22 cellular contexts compared by ENCODE assay signal in the genomic region with DNA sequence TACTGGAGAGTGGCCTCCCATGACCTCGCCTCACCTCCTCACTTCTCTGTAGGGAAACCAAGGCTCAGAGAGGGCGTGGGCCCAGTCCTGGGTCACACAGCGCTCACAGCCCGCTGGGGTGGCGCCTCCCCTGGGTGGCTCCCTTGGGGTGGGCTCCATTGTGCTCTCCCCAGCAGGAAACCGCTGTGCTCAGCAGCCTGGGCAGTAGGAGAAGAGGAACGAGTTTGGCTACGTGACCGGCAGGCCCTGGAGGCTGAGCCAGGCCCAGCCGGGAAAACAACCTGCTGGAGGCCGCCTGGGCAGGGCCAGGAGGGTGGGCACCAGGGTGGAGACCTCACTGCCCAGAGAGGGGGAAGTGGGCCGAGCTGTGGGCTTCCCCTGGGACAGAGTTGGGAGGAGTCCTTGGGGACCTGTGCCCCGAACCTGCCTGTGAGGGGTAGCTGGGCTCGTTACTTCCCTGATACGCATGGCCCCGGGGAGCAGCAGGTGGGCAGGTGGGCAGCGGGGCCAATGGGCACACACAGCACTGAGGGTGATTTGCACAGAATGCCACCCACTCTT. TPM values are rescaled to one million over a fixed set of nuclear protein-coding genes. Genes with fewer than 3 reads are reported as not detected.
DNase-seq lines count a peak whose midpoint lies in the region; ATAC-seq lines count a peak whose summit lies in the region.
"Had no signal": no experiment of that assay in that cellular context is flagged by ENCODE, and none has a peak within 500 bp of the region (broad histone marks: within the 10 kb centered on the region; RNA-seq: fewer than 3 reads in every experiment).

No MANE protein-coding gene starts in this region.

- H2BK12ac ChIP-seq in trophoblast cell (ENCODE audit: low read length), result peak overlapping the region; percentile 25

- H3K79me2 ChIP-seq in Karpas-422 (ENCODE audit: low read length) (no peaks in the 10 kb centered on the region), trophoblast cell (ENCODE audit: control insufficient read depth, insufficient read depth, low read length, poor library complexity) (no peaks in the 10 kb centered on the region)

- H4K8ac ChIP-seq in trophoblast cell (ENCODE audit: low read depth, low read length), result no peak overlapping the region

- peaks cover 0 to 8% (median 0%) of the 10 kb centered on the region in 11 experiments; a peak in 2 of 22 replicates for H3K27me3 ChIP-seq in BLaER1 treated with 17β-estradiol and CSF1 and Interleukin-3, amounts not matched to agents 10 nM and 100 nM
- H3K27me3 ChIP-seq in Karpas-422 (ENCODE audit: low read length) (no peaks in the 10 kb centered on the region), trophoblast cell (ENCODE audit: insufficient read depth, low read length) (no peaks in the 10 kb centered on the region)
- H3K27me3 ChIP-seq: dorsolateral prefrontal cortex had no signal

- no peak overlapping the region for H3K18ac ChIP-seq in trophoblast cell (ENCODE audit: low read length)

- H4K12ac ChIP-seq in trophoblast cell (ENCODE audit: low read depth, low read length), result no peak overlapping the region

- H3K9me3 ChIP-seq in BLaER1 treated with 17β-estradiol and CSF1 and Interleukin-3, amounts not matched to agents 10 nM and 100 nM (replicated peaks in 1 of 11), result no peaks in the 10 kb centered on the region
- no peaks in the 10 kb centered on the region for H3K9me3 ChIP-seq in Karpas-422 (ENCODE audit: low read length)
- H3K9me3 ChIP-seq in trophoblast cell (ENCODE audit: insufficient read depth, low read depth, low read length), result peaks cover 2% of the 10 kb centered on the region
- H3K9me3 ChIP-seq: Caco-2 had no signal

- ATAC-seq in esophagus mucosa, result peak; percentile 76
- no peak for ATAC-seq in GM21360 (IDR thresholded peaks at IDR 0.05; ENCODE audit: unreplicated experiment)
- ATAC-seq: T-helper 17 cell had no signal

- H3K36me3 ChIP-seq in BLaER1 treated with 17β-estradiol and CSF1 and Interleukin-3, amounts not matched to agents 10 nM and 100 nM, result no peaks in the 10 kb centered on the region
- H3K36me3 ChIP-seq in Karpas-422 (ENCODE audit: insufficient read depth, low read length), result no peaks in the 10 kb centered on the region
- H3K36me3 ChIP-seq in trophoblast cell (ENCODE audit: control insufficient read depth in 1 of 2, insufficient read depth in 2 of 2, low read length in 2 of 2), result no peaks in the 10 kb centered on the region
- H3K36me3 ChIP-seq: WERI-Rb-1 had no signal

- H4K91ac ChIP-seq in trophoblast cell (ENCODE audit: low read depth, low read length), result peak overlapping the region; percentile 60

- peaks cover 0 to 10% (median 0%) of the 10 kb centered on the region in 11 experiments; a peak in 2 of 22 replicates for H4K20me1 ChIP-seq in BLaER1 treated with 17β-estradiol and CSF1 and Interleukin-3, amounts not matched to agents 10 nM and 100 nM
- no peaks in the 10 kb centered on the region for H4K20me1 ChIP-seq in Karpas-422 (ENCODE audit: insufficient read depth, low read depth, low read length)

- DNase-seq in Karpas-422 (no peak), trophoblast cell (no peak), SIG-M5 (lab: John Stamatoyannopoulos, UW) (no peak), pons (ENCODE audit: low spot score) (no peak), NCI-H1930 (lab: John Stamatoyannopoulos, UW) (no peak)
- DNase-seq: activated CD8-positive, alpha-beta memory T cell treated with anti-CD3 and anti-CD28 coated beads, Interleukin-2, amount 50 U/mL, for 4 hours; activated effector memory CD4-positive, alpha-beta T cell treated with Interleukin-2 at 50 U/mL for 16 hours; Caco-2; dorsolateral prefrontal cortex; foreskin melanocyte; NCI-H82; stimulated activated CD4-positive, alpha-beta T cell treated with anti-CD3 and anti-CD28 coated beads, Interleukin-2, amount 100 ng/mL, for 48 hours; T-helper 17 cell; WERI-Rb-1 had no signal

- no peaks in the 10 kb centered on the region for H3K79me1 ChIP-seq in trophoblast cell (ENCODE audit: low read length)

- H3K4me2 ChIP-seq in BLaER1 treated with 17β-estradiol and CSF1 and Interleukin-3, amounts not matched to agents 10 nM and 100 nM, result peak overlapping the region; percentile 61 to 94 (median 81)
- H3K4me2 ChIP-seq in Karpas-422 (ENCODE audit: low read depth, low read length, poor library complexity, severe bottlenecking) (peak overlapping the region; percentile 36), trophoblast cell (ENCODE audit: low read length) (no peak overlapping the region)

- H3K27ac ChIP-seq in BLaER1 treated with 17β-estradiol and CSF1 and Interleukin-3, amounts not matched to agents 10 nM and 100 nM, result peak overlapping the region in 4 of 11 experiments; percentile 1 to 73 (median 62); a peak in 6 of 22 replicates
- H3K27ac ChIP-seq in Karpas-422 (ENCODE audit: low read length) (no peak overlapping the region), trophoblast cell (ENCODE audit: low read depth, low read length) (no peak overlapping the region)
- H3K27ac ChIP-seq: dorsolateral prefrontal cortex, epithelial cell of prostate, WERI-Rb-1 had no signal

- peaks cover 28 to 41% (median 33%) of the 10 kb centered on the region in 10 experiments for H3K4me1 ChIP-seq in BLaER1 treated with 17β-estradiol and CSF1 and Interleukin-3, amounts not matched to agents 10 nM and 100 nM
- H3K4me1 ChIP-seq in Karpas-422 (ENCODE audit: low read length), result peaks cover 11% of the 10 kb centered on the region
- peaks cover 5 to 10% of the 10 kb centered on the region in 2 experiments for H3K4me1 ChIP-seq in trophoblast cell (ENCODE audit: control insufficient read depth in 1 of 2, insufficient read depth in 2 of 2, low read length in 2 of 2)
- H3K4me1 ChIP-seq: Caco-2 had no signal

- H2AFZ ChIP-seq in Karpas-422 (ENCODE audit: low read length), result no peak overlapping the region
- no peak overlapping the region for H2AFZ ChIP-seq in trophoblast cell (ENCODE audit: insufficient read depth, low read length, poor library complexity)

- H3K4ac ChIP-seq in trophoblast cell (ENCODE audit: low read depth, low read length), result no peak overlapping the region

- peak overlapping the region in 6 of 11 experiments; percentile 1 to 67 (median 39); a peak in 6 of 22 replicates for H3K9ac ChIP-seq in BLaER1 treated with 17β-estradiol and CSF1 and Interleukin-3, amounts not matched to agents 10 nM and 100 nM
- no peak overlapping the region for H3K9ac ChIP-seq in Karpas-422 (ENCODE audit: low read length)
- H3K9ac ChIP-seq in trophoblast cell (ENCODE audit: low read length), result no peak overlapping the region

- no peak overlapping the region for H2BK5ac ChIP-seq in trophoblast cell (ENCODE audit: low read depth, low read length, poor library complexity)

- no peak overlapping the region for H2BK120ac ChIP-seq in trophoblast cell (ENCODE audit: insufficient read depth, low read length, poor library complexity)

- peak overlapping the region; percentile 14 for H2AK5ac ChIP-seq in trophoblast cell (ENCODE audit: low read length)

- H3K23ac ChIP-seq in trophoblast cell (ENCODE audit: low read length), result no peak overlapping the region

- H3K9me2 ChIP-seq in Karpas-422 (replicated peaks; ENCODE audit: insufficient read depth, low read length), result no peaks in the 10 kb centered on the region

- no CpG with 5 or more reads among the region's 17 CpGs for WGBS in trophoblast cell (ENCODE audit: extremely low coverage, insufficient coverage, insufficient read length)

- no peak overlapping the region for H3K4me3 ChIP-seq in BLaER1 treated with 17β-estradiol and CSF1 and Interleukin-3, amounts not matched to agents 10 nM and 100 nM
- H3K4me3 ChIP-seq in Karpas-422 (ENCODE audit: low read length) (no peak overlapping the region), trophoblast cell (ENCODE audit: low read depth, low read length) (peak overlapping the region; percentile 26)
- H3K4me3 ChIP-seq: dorsolateral prefrontal cortex had no signal

- H3K14ac ChIP-seq in trophoblast cell (ENCODE audit: low read length), result peak overlapping the region; percentile 18

RNA-seq across cellular contexts. Expression of gene FAM131C, which starts 15.0 kb away (rescaled TPM):
- not detected in 2 replicates for total RNA-seq in Karpas-422 (2014; rRNA removed; shearing (Covaris generic); ENCODE audit: low replicate concordance)
- total RNA-seq in esophagus mucosa, result 0.80 TPM
- polyA plus RNA-seq in trophoblast cell (2013), result 0.04 TPM in 2 replicates
- total RNA-seq: OCI-LY7, T-helper 17 cell had no signal
- polyA plus RNA-seq: IgD-negative memory B cell had no signal

RNA-seq across cellular contexts. Expression of gene CLCNKB, which starts 44.8 kb away (rescaled TPM):
- not detected in 2 replicates for total RNA-seq in Karpas-422 (2014; rRNA removed; shearing (Covaris generic); ENCODE audit: low replicate concordance)
- not detected for total RNA-seq in esophagus mucosa
- polyA plus RNA-seq in trophoblast cell (2013), result 0.17 and 0.18 TPM in 2 replicates
- total RNA-seq: Caco-2, OCI-LY7, osteocyte, T-helper 17 cell had no signal
- polyA plus RNA-seq: IgD-negative memory B cell, keratinocyte had no signal

Comparison
In these comparisons a context has a peak if more than half of its experiments do, and no peak if none do; other contexts are left out.
1. H3K9ac ChIP-seq: peak in BLaER1 treated with 17β-estradiol and CSF1 and Interleukin-3, amounts not matched to agents 10 nM and 100 nM (6 of 11); none in Karpas-422 (single experiment) and trophoblast cell (single experiment).